In the genomic region with DNA sequence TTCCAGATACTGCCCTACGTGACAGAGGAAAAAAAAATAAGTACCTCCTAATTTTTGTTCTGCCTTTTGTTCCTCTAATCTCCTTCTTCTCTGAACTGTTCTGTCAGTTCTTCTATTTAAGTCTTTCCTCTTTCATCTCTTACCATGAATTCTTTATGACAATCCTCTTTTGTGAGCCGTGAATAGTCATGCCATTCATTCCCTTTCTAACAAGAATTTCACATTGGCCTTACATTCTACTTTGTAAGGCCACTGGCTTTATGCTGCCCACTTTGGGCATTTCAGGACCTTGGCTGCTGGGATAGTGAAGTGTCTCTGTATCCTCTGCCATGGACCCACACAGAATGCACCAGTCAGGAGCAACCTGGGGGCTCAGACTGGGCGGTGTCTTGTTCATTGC, we compare ENCODE assay signal across 21 cellular contexts. TPM values are rescaled to one million over a fixed set of nuclear protein-coding genes. Genes with fewer than 3 reads are reported as not detected.
DNase-seq lines count a peak whose midpoint lies in the region; ATAC-seq and TF ChIP-seq lines count a peak whose summit lies in the region.
"Had no signal": no experiment of that assay in that cellular context is flagged by ENCODE, and none has a peak within 500 bp of the region (broad histone marks: within the 10 kb centered on the region; RNA-seq: fewer than 3 reads in every experiment).

No MANE protein-coding gene starts in this region.

- no peak for ATAC-seq in IMR-90 (ENCODE audit: low read depth)
- ATAC-seq: GM12878, K562 had no signal

- H3K18ac ChIP-seq in IMR-90 (ENCODE audit: low read depth, low read length), result no peak overlapping the region

- no peak overlapping the region for H3K4me2 ChIP-seq in IMR-90 (ENCODE audit: low read depth, low read length)
- H3K4me2 ChIP-seq: BLaER1 had no signal

- CTCF ChIA-PET in IMR-90 (lab: Yijun Ruan, JAX), result no interaction called here

- WGBS in IMR-90 (ENCODE audit: extremely low coverage in 2 of 2, insufficient read length in 1 of 2), 2 experiments, result 100% methylated on average over 1 of the region's 3 CpGs; no CpG with 5 or more reads in 1 of the 2 experiments
- WGBS in testis, 2 donors, result 53 to 60% methylated on average over 3 of the region's 3 CpGs

- BruUV-seq in IMR-90 (replicated peaks; lab: Mats Ljungman, UMichigan), result no TSS peak

- no peaks in the 10 kb centered on the region for H3K79me1 ChIP-seq in IMR-90 (ENCODE audit: low read depth in 1 of 2, low read length in 2 of 2)

- no peak overlapping the region for H2BK20ac ChIP-seq in IMR-90 (ENCODE audit: low read depth, low read length)

- H2BK5ac ChIP-seq in IMR-90 (ENCODE audit: low read depth, low read length, poor library complexity, severe bottlenecking), result no peak overlapping the region

- H3K4me1 ChIP-seq in IMR-90 (ENCODE audit: control insufficient read depth, insufficient read depth, low read length), result no peaks in the 10 kb centered on the region
- H3K4me1 ChIP-seq in testis, result peaks cover 18% of the 10 kb centered on the region
- H3K4me1 ChIP-seq: BLaER1 had no signal

- peak; percentile 62 for DNase-seq in COLO829 (ENCODE audit: low spot score)
- no peak for DNase-seq in IMR-90
- DNase-seq in foreskin melanocyte, result peak; percentile 79
- DNase-seq in testis, result no peak
- no peak for DNase-seq in NCI-H1436 (lab: John Stamatoyannopoulos, UW)
- DNase-seq in DMS53 treated with DMSO at 0.1 percent for 48 hours (lab: John Stamatoyannopoulos, UW; ENCODE audit: unreplicated experiment), result no peak
- no peak for DNase-seq in hypothalamus (lab: John Stamatoyannopoulos, UW)
- DNase-seq: Calu3; CD4-positive, alpha-beta memory T cell; DND-41; EL; H7 had no signal

- H4K5ac ChIP-seq in IMR-90 (ENCODE audit: low read depth, low read length), result no peak overlapping the region

- no peak overlapping the region for H3K23ac ChIP-seq in IMR-90 (ENCODE audit: low read depth, low read length)

- H4K20me1 ChIP-seq in IMR-90 (ENCODE audit: insufficient read depth, low read length), result no peaks in the 10 kb centered on the region
- H4K20me1 ChIP-seq: BLaER1 had no signal

- no peaks in the 10 kb centered on the region for H3K27me3 ChIP-seq in IMR-90 (ENCODE audit: control insufficient read depth, insufficient read depth, low read length)
- no peaks in the 10 kb centered on the region for H3K27me3 ChIP-seq in testis
- H3K27me3 ChIP-seq: BLaER1 had no signal

- no peak for TF ChIP-seq RAD21 in IMR-90 (IDR thresholded peaks at IDR 0.05; ENCODE audit: low read length)

- H4K8ac ChIP-seq in IMR-90 (ENCODE audit: low read depth in 2 of 2, low read length in 2 of 2), result no peak overlapping the region

- H4K91ac ChIP-seq in IMR-90 (ENCODE audit: insufficient read depth, low read depth, low read length), result no peak overlapping the region

- in situ Hi-C loops in IMR-90 (cut with MboI; ENCODE audit: low sequenced_read_pairs), result loop anchor here (25.0 kb wide), 1 partner anchor 317 kb away; no protein-coding TSS in a partner anchor

- H2AK5ac ChIP-seq in IMR-90 (ENCODE audit: low read depth, low read length), result no peak overlapping the region

- no peak overlapping the region for H3K4ac ChIP-seq in IMR-90 (ENCODE audit: low read depth, low read length)

- H3K9me3 ChIP-seq in IMR-90 (ENCODE audit: control insufficient read depth, insufficient read depth, low read length) (no peaks in the 10 kb centered on the region), testis (no peaks in the 10 kb centered on the region)
- H3K9me3 ChIP-seq: BLaER1 had no signal

- POLR2A ChIA-PET in IMR-90 (lab: Charles Lee; ENCODE audit: unreplicated experiment), result no interaction called here

- H2AK9ac ChIP-seq in IMR-90 (replicated peaks; ENCODE audit: low read depth, low read length, poor library complexity), result no peak overlapping the region

- TF ChIP-seq POLR2A in IMR-90 (IDR thresholded peaks at IDR 0.05; ENCODE audit: low read depth, low read length), result no peak
- no peak for TF ChIP-seq POLR2A in testis (IDR thresholded peaks at IDR 0.05)

- no peak overlapping the region for H2BK15ac ChIP-seq in IMR-90 (ENCODE audit: low read depth, low read length)

- H3K4me3 ChIP-seq in IMR-90 (ENCODE audit: insufficient read depth, low read depth, low read length) (no peak overlapping the region), testis (no peak overlapping the region)
- H3K4me3 ChIP-seq: BLaER1, GM12878, K562 had no signal

- no peak overlapping the region for H3K56ac ChIP-seq in IMR-90 (ENCODE audit: extremely low read depth, insufficient read depth, low read length)

- 0 out of 2 replicates have a peak, but pooled peaks cover 2% of the 10 kb centered on the region for H3K9me1 ChIP-seq in IMR-90 (ENCODE audit: insufficient read depth, low read length)

- dilution Hi-C loops in IMR-90 (cut with HindIII; ENCODE audit: low sequenced_read_pairs, unreplicated experiment), result no loop called here

- H2AFZ ChIP-seq in IMR-90 (replicated peaks; ENCODE audit: low read length, poor library complexity), result peak overlapping the region; percentile 37

- no peak overlapping the region for H3K14ac ChIP-seq in IMR-90 (replicated peaks; ENCODE audit: low read depth, low read length)

- TF ChIP-seq CTCF in IMR-90 (conservative IDR thresholded peaks at IDR 0.05; ENCODE audit: low read depth, low read length) (no peak), testis (IDR thresholded peaks at IDR 0.05) (no peak)

- intact Hi-C loops in IMR-90 (cut with micrococcal nuclease), result no loop called here
- intact Hi-C loops in testis (cut with DNase I; ENCODE audit: low total_unique reads), result no loop called here

- no peak overlapping the region for H2BK120ac ChIP-seq in IMR-90 (ENCODE audit: low read depth, low read length)

- peaks cover 3% of the 10 kb centered on the region; the same call in 1 of the 2 replicates for H3K36me3 ChIP-seq in IMR-90 (ENCODE audit: control insufficient read depth, insufficient read depth, low read length)
- H3K36me3 ChIP-seq in testis (ENCODE audit: low read depth, missing control alignments), result no peaks in the 10 kb centered on the region
- H3K36me3 ChIP-seq: BLaER1 had no signal

- no peak overlapping the region for H3K27ac ChIP-seq in IMR-90 (ENCODE audit: insufficient read depth, low read length)
- peak overlapping the region; percentile 15 to 42 for H3K27ac ChIP-seq in testis
- H3K27ac ChIP-seq: 22Rv1, BLaER1, HL-60 had no signal

- no peak overlapping the region for H3K9ac ChIP-seq in IMR-90 (ENCODE audit: low read depth, low read length)
- H3K9ac ChIP-seq: BLaER1 had no signal

TF ChIP-seq in IMR-90, 13 proteins besides CTCF, POLR2A, EP300 and RAD21:
- TF ChIP-seq MAFK (IDR thresholded peaks at IDR 0.05; ENCODE audit: low read depth, low read length) (no peak), USF2 (IDR thresholded peaks at IDR 0.05; ENCODE audit: low read depth, low read length) (no peak), SMC3 (IDR thresholded peaks at IDR 0.05; ENCODE audit: low read depth, low read length) (no peak), FOS (IDR thresholded peaks at IDR 0.05; ENCODE audit: low read depth, low read length) (no peak), CHD1 (IDR thresholded peaks at IDR 0.05; ENCODE audit: low read depth, low read length) (no peak), RFX5 (IDR thresholded peaks at IDR 0.05; ENCODE audit: low read depth, low read length) (no peak), MXI1 (IDR thresholded peaks at IDR 0.05; ENCODE audit: borderline replicate concordance, low read depth, low read length) (no peak), BHLHE40 (IDR thresholded peaks at IDR 0.05; ENCODE audit: low read depth, low read length) (no peak), MAZ (IDR thresholded peaks at IDR 0.05; ENCODE audit: borderline replicate concordance, low read depth, low read length) (no peak), RCOR1 (IDR thresholded peaks at IDR 0.05; ENCODE audit: insufficient replicate concordance, low read length) (no peak), NFE2L2 (IDR thresholded peaks at IDR 0.05; ENCODE audit: low read depth, low read length) (no peak), ELK1 (IDR thresholded peaks at IDR 0.05; ENCODE audit: borderline replicate concordance, low read depth, low read length) (no peak), CEBPB (IDR thresholded peaks at IDR 0.05; ENCODE audit: low read depth, low read length) (no peak)

RNA-seq across cellular contexts. Expression of gene ATOH7, which starts 52.9 kb away (rescaled TPM):
- total RNA-seq in IMR-90 (2012; rRNA removed), result not detected in 2 replicates
- 0.05 TPM in 1 of 2 replicates, not detected in the other for polyA plus RNA-seq in IMR-90 (2012; rRNA removed)
- polyA plus RNA-seq in IMR-90 (2012; cell fraction: cytosol; rRNA removed), result 0.04 and 0.14 TPM in 2 replicates
- 0.12 and 0.13 TPM in 2 replicates for polyA plus RNA-seq in IMR-90 (2012; cell fraction: nucleus; rRNA removed; ENCODE audit: low replicate concordance)
- 1 to 10 TPM in 1 of 2 donors, under 1 TPM in 1; 0.63 to 1.2 TPM for total RNA-seq in testis
- 0.21 TPM for polyA plus RNA-seq in testis (ENCODE audit: insufficient read depth, low read depth, low replicate concordance)
- total RNA-seq: A673; Calu3; CD4-positive, alpha-beta memory T cell; GM12878; H7; HT1080; K562 had no signal
- polyA plus RNA-seq: AG04450; CD14-positive monocyte; CD4-positive, alpha-beta memory T cell; GM12878; K562 had no signal

Comparison
In these comparisons a context has a peak if more than half of its experiments do, and no peak if none do; other contexts are left out.
1. DNase-seq: peak in COLO829 (single experiment) and foreskin melanocyte (single experiment); none in IMR-90 (single experiment), testis (single experiment), NCI-H1436 (single experiment), DMS53 treated with DMSO at 0.1 percent for 48 hours (single experiment) and hypothalamus (0 of 51).